ENCODE assay signal across 25 cellular contexts in the genomic region with DNA sequence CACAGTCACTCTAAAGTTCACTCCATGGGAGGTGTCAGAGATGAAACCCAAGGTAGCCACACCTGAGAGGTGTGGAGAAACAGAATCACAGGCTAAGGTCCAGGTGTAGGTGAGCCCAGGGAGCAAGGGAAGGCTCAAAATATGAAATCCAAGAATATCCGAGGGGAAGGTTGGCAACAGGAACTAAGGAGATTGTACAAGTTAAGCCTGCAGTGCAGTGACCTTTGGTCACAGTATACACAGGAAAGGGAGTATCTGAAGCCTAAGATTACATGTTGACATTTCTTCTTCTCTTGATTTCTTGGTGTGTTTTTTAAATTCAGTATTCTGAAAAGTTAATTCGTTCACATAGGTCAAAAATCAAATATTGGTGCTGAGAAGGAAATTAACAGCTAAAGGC.
"Had no signal": no experiment of that assay in that cellular context is flagged by ENCODE, and none has a peak within 500 bp of the region (broad histone marks: within the 10 kb centered on the region; RNA-seq: fewer than 3 reads in every experiment).

No MANE protein-coding gene starts in this region.

- H3K4me1 Mint-ChIP-seq: activated naive CD4-positive, alpha-beta T cell treated with anti-CD3 and anti-CD28 coated beads, Interleukin-2, amount 10 ng/mL, durations not matched to agents 7 days and 5 days; activated naive CD8-positive, alpha-beta T cell treated with anti-CD3 and anti-CD28 coated beads, Interleukin-2, amount 10 ng/mL, durations not matched to agents 7 days and 5 days; T-helper 17 cell had no signal

- ATAC-seq: activated CD4-positive, CD25-positive, alpha-beta regulatory T cell treated with anti-CD3 and anti-CD28 coated beads, Interleukin-2, amount 50 U/mL, for 24 hours; activated CD8-positive, alpha-beta T cell treated with anti-CD3 and anti-CD28 coated beads for 36 hours; activated naive CD4-positive, alpha-beta T cell treated with anti-CD3 and anti-CD28 coated beads, Interleukin-2, amount 50 U/mL, for 72 hours; body of pancreas; T-helper 17 cell had no signal

- H3K36me3 ChIP-seq: colonic mucosa had no signal

- H3K9me3 Mint-ChIP-seq: activated CD8-positive, alpha-beta T cell treated with anti-CD3 and anti-CD28 coated beads for 36 hours; activated naive CD4-positive, alpha-beta T cell treated with anti-CD3 and anti-CD28 coated beads, Interleukin-2, amount 10 ng/mL, durations not matched to agents 7 days and 5 days; activated naive CD4-positive, alpha-beta T cell treated with anti-CD3 and anti-CD28 coated beads, Interleukin-2, amount 50 U/mL, for 72 hours; activated naive CD8-positive, alpha-beta T cell treated with anti-CD3 and anti-CD28 coated beads, Interleukin-2, amount 10 ng/mL, durations not matched to agents 7 days and 5 days; activated T-helper 1 cell treated with anti-CD3 and anti-CD28 coated beads, Interleukin-12 subunit alpha, Interleukin-12 subunit beta, Interleukin-2, Interleukin-4 antibody, amounts not matched to agents 30 ng/mL and 10 ng/mL and 1 ng/mL, durations not matched to agents 14 hours and 24 hours and 36 hours; T-helper 2 cell treated with Interferon-gamma antibody and Interleukin-4, amounts not matched to agents 5 μg/mL and 100 μg/mL, for 36 hours had no signal

- H3K27me3 Mint-ChIP-seq: activated CD8-positive, alpha-beta T cell treated with anti-CD3 and anti-CD28 coated beads for 36 hours; activated naive CD4-positive, alpha-beta T cell treated with anti-CD3 and anti-CD28 coated beads, Interleukin-2, amount 10 ng/mL, durations not matched to agents 7 days and 5 days; activated naive CD8-positive, alpha-beta T cell treated with anti-CD3 and anti-CD28 coated beads, Interleukin-2, amount 10 ng/mL, durations not matched to agents 7 days and 5 days; T-helper 17 cell had no signal

- H3K4me3 ChIP-seq: body of pancreas, colonic mucosa had no signal

- H3K27ac ChIP-seq: body of pancreas, colonic mucosa, epithelial cell of prostate had no signal

- H3K27me3 ChIP-seq: body of pancreas, colonic mucosa had no signal

- H3K9me3 ChIP-seq: body of pancreas, colonic mucosa had no signal

- H3K4me3 Mint-ChIP-seq: activated CD8-positive, alpha-beta T cell treated with anti-CD3 and anti-CD28 coated beads for 36 hours; activated naive CD4-positive, alpha-beta T cell treated with anti-CD3 and anti-CD28 coated beads, Interleukin-2, amount 10 ng/mL, durations not matched to agents 7 days and 5 days; activated naive CD8-positive, alpha-beta T cell treated with anti-CD3 and anti-CD28 coated beads, Interleukin-2, amount 10 ng/mL, durations not matched to agents 7 days and 5 days; activated T-helper 1 cell treated with anti-CD3 and anti-CD28 coated beads, Interleukin-12 subunit alpha, Interleukin-12 subunit beta, Interleukin-2, Interleukin-4 antibody, amounts not matched to agents 30 ng/mL and 10 ng/mL and 1 ng/mL, durations not matched to agents 14 hours and 24 hours and 36 hours; T-helper 17 cell; T-helper 2 cell treated with Interferon-gamma antibody and Interleukin-4, amounts not matched to agents 5 μg/mL and 100 μg/mL, for 36 hours had no signal

- H3K4me1 ChIP-seq: body of pancreas, colonic mucosa had no signal

- DNase-seq: activated CD4-positive, alpha-beta T cell treated with anti-CD3 and anti-CD28 coated beads for 48 hours; activated CD4-positive, alpha-beta T cell treated with anti-CD3 and anti-CD28 coated beads, Interleukin-2, amount 50 U/mL, for 1 hour; activated CD4-positive, alpha-beta T cell treated with anti-CD3 and anti-CD28 coated beads, Interleukin-2, amount 50 U/mL, for 48 hours; activated CD8-positive, alpha-beta memory T cell treated with anti-CD3 and anti-CD28 coated beads for 24 hours; activated CD8-positive, alpha-beta T cell treated with anti-CD3 and anti-CD28 coated beads for 36 hours; activated gamma-delta T cell; activated naive CD4-positive, alpha-beta T cell; activated naive CD4-positive, alpha-beta T cell treated with anti-CD3 and anti-CD28 coated beads, Interleukin-2, amount 10 ng/mL, durations not matched to agents 7 days and 5 days; activated naive CD8-positive, alpha-beta T cell treated with anti-CD3 and anti-CD28 coated beads, Interleukin-2, amount 10 ng/mL, durations not matched to agents 7 days and 5 days; activated T-cell treated with anti-CD3 and anti-CD28 coated beads, Interleukin-2, amount 50 U/mL, for 48 hours; anterior cingulate cortex; body of pancreas; caudate nucleus; effector CD8-positive, alpha-beta T cell; foreskin fibroblast; head of caudate nucleus; T-helper 1 cell; T-helper 17 cell; T1000 had no signal

- H3K27ac Mint-ChIP-seq: activated CD8-positive, alpha-beta T cell treated with anti-CD3 and anti-CD28 coated beads for 36 hours; activated naive CD4-positive, alpha-beta T cell treated with anti-CD3 and anti-CD28 coated beads, Interleukin-2, amount 10 ng/mL, durations not matched to agents 7 days and 5 days; activated naive CD8-positive, alpha-beta T cell treated with anti-CD3 and anti-CD28 coated beads, Interleukin-2, amount 10 ng/mL, durations not matched to agents 7 days and 5 days; T-helper 17 cell; T-helper 2 cell treated with Interferon-gamma antibody and Interleukin-4, amounts not matched to agents 5 μg/mL and 100 μg/mL, for 36 hours had no signal
